ENCODE assay signal across 25 cellular contexts in genomic region chr18:58881469-58881868, GRCh38. TPM values are rescaled to one million over a fixed set of nuclear protein-coding genes. Genes with fewer than 3 reads are reported as not detected.
DNase-seq lines count a peak whose midpoint lies in the region; ATAC-seq, FAIRE-seq and TF ChIP-seq lines count a peak whose summit lies in the region.
"Had no signal": no experiment of that assay in that cellular context is flagged by ENCODE, and none has a peak within 500 bp of the region (broad histone marks: within the 10 kb centered on the region; RNA-seq: fewer than 3 reads in every experiment).

No MANE protein-coding gene starts in this region.

- intact Hi-C loops in IMR-90 (cut with micrococcal nuclease) = no loop called here
- intact Hi-C loops in prostate gland (cut with DNase I) = no loop called here
- intact Hi-C loops in Calu3 (cut with micrococcal nuclease; ENCODE audit: unreplicated experiment) = no loop called here

- H3K4me3 ChIP-seq in IMR-90 (ENCODE audit: insufficient read depth, low read depth, low read length) (no peak overlapping the region), prostate gland (no peak overlapping the region)
- H3K4me3 ChIP-seq: MG63 had no signal

- no peak overlapping the region for H3K27ac Mint-ChIP-seq in Calu3 (ENCODE audit: unreplicated experiment)
- H3K27ac Mint-ChIP-seq: CD4-positive, alpha-beta T cell had no signal

- CTCF ChIA-PET in IMR-90 (lab: Yijun Ruan, JAX) (interaction anchor here (0.7 kb wide), 1 partner anchor 99 kb away, joined by 3 read pairs; no protein-coding TSS in a partner anchor), Calu3 (lab: Charles Lee) (interaction anchor here (0.6 to 0.7 kb wide), 2 partner anchors 12 to 14 kb away, joined by 3 read pairs; no protein-coding TSS in a partner anchor)

- in situ Hi-C loops in IMR-90 (cut with MboI; ENCODE audit: low sequenced_read_pairs) = no loop called here

- H3K4ac ChIP-seq in IMR-90 (ENCODE audit: low read depth, low read length) = peak overlapping the region; percentile 54; the same call in 1 of the 2 replicates

- no peak overlapping the region for H3K4me2 ChIP-seq in IMR-90 (ENCODE audit: low read depth, low read length)

- H3K27me3 ChIP-seq in IMR-90 (ENCODE audit: control insufficient read depth, insufficient read depth, low read length) (no peaks in the 10 kb centered on the region), prostate gland (replicated peaks; ENCODE audit: insufficient read depth) (no peaks in the 10 kb centered on the region)
- H3K27me3 ChIP-seq: BE2C, MG63 had no signal

- dilution Hi-C loops in IMR-90 (cut with HindIII; ENCODE audit: low sequenced_read_pairs, unreplicated experiment) = no loop called here

- H2AK9ac ChIP-seq in IMR-90 (replicated peaks; ENCODE audit: low read depth, low read length, poor library complexity) = no peak overlapping the region

- H2AFZ ChIP-seq in IMR-90 (replicated peaks; ENCODE audit: low read length, poor library complexity) = no peak overlapping the region

- H4K5ac ChIP-seq in IMR-90 (ENCODE audit: low read depth, low read length) = peak overlapping the region; percentile 61; the same call in 1 of the 2 replicates

- peak overlapping the region; percentile 17 to 20; a peak in 2 of 4 replicates for H4K8ac ChIP-seq in IMR-90 (ENCODE audit: low read depth in 2 of 2, low read length in 2 of 2)

- peak overlapping the region; percentile 42; the same call in 1 of the 2 replicates for H3K18ac ChIP-seq in IMR-90 (ENCODE audit: low read depth, low read length)

- peak overlapping the region; percentile 70; the same call in 1 of the 2 replicates for H4K91ac ChIP-seq in IMR-90 (ENCODE audit: insufficient read depth, low read depth, low read length)

- H3K4me1 ChIP-seq in IMR-90 (ENCODE audit: control insufficient read depth, insufficient read depth, low read length) (peaks cover 16% of the 10 kb centered on the region), prostate gland (replicated peaks) (peaks cover 2% of the 10 kb centered on the region)
- H3K4me1 ChIP-seq: BE2C, Caco-2 had no signal

- peaks cover 34 to 74% of the 10 kb centered on the region in 2 experiments for H3K79me1 ChIP-seq in IMR-90 (ENCODE audit: low read depth in 1 of 2, low read length in 2 of 2)

- peak overlapping the region; percentile 76 for H2BK5ac ChIP-seq in IMR-90 (ENCODE audit: low read depth, low read length, poor library complexity, severe bottlenecking)

- peak overlapping the region; percentile 71; the same call in 1 of the 2 replicates for H2BK20ac ChIP-seq in IMR-90 (ENCODE audit: low read depth, low read length)

- BruUV-seq in IMR-90 (replicated peaks; lab: Mats Ljungman, UMichigan) (no TSS peak), Calu3 (replicated peaks; lab: Mats Ljungman, UMichigan) (no TSS peak)

- TF ChIP-seq POLR2A in IMR-90 (IDR thresholded peaks at IDR 0.05; ENCODE audit: low read depth, low read length) (no peak), prostate gland (IDR thresholded peaks at IDR 0.05) (no peak)

- POLR2A ChIA-PET in IMR-90 (lab: Charles Lee; ENCODE audit: unreplicated experiment) = interaction anchor here (0.6 to 0.7 kb wide), 2 partner anchors 17 to 304 kb away, joined by 5 to 7 read pairs; no protein-coding TSS in a partner anchor

- FAIRE-seq in D721Med (lab: Jason Lieb, UNC) = peak; percentile 100
- FAIRE-seq: A204.1, GM12891, GM18507 had no signal

- TF ChIP-seq CTCF in D721Med (IDR thresholded peaks at IDR 0.05; ENCODE audit: insufficient read depth, missing control alignments) = no peak
- TF ChIP-seq CTCF in IMR-90 (conservative IDR thresholded peaks at IDR 0.05; ENCODE audit: low read depth, low read length) = no peak
- no peak for TF ChIP-seq CTCF in prostate gland (IDR thresholded peaks at IDR 0.05)
- TF ChIP-seq CTCF in Calu3 (IDR thresholded peaks at IDR 0.05; ENCODE audit: unreplicated experiment) = no peak

- H3K23ac ChIP-seq in IMR-90 (ENCODE audit: low read depth, low read length) = peak overlapping the region; percentile 70

- peaks cover 29% of the 10 kb centered on the region for H3K9me1 ChIP-seq in IMR-90 (ENCODE audit: insufficient read depth, low read length)

- H3K56ac ChIP-seq in IMR-90 (ENCODE audit: extremely low read depth, insufficient read depth, low read length) = no peak overlapping the region

- H3K4me3 Mint-ChIP-seq in Calu3 (ENCODE audit: low read depth, unreplicated experiment) = no peak overlapping the region
- H3K4me3 Mint-ChIP-seq: CD4-positive, alpha-beta T cell had no signal

- H3K27me3 Mint-ChIP-seq in Calu3 (ENCODE audit: unreplicated experiment) = no peaks in the 10 kb centered on the region
- H3K27me3 Mint-ChIP-seq: IgD-negative memory B cell had no signal

- H3K9me3 Mint-ChIP-seq in Calu3 (ENCODE audit: low read depth, unreplicated experiment) = no peaks in the 10 kb centered on the region
- H3K9me3 Mint-ChIP-seq: CD4-positive, alpha-beta T cell; IgD-negative memory B cell had no signal

- H2AK5ac ChIP-seq in IMR-90 (ENCODE audit: low read depth, low read length) = peak overlapping the region; percentile 35; the same call in 1 of the 2 replicates

- H3K9me3 ChIP-seq in IMR-90 (ENCODE audit: control insufficient read depth, insufficient read depth, low read length) = no peaks in the 10 kb centered on the region
- H3K9me3 ChIP-seq in prostate gland = no peaks in the 10 kb centered on the region
- H3K9me3 ChIP-seq: BE2C, Caco-2, MG63 had no signal

- H2BK15ac ChIP-seq in IMR-90 (ENCODE audit: low read depth, low read length) = no peak overlapping the region

- no peak for TF ChIP-seq RAD21 in IMR-90 (IDR thresholded peaks at IDR 0.05; ENCODE audit: low read length)

- H3K36me3 ChIP-seq in IMR-90 (ENCODE audit: control insufficient read depth, insufficient read depth, low read length) (peaks cover 21% of the 10 kb centered on the region), prostate gland (peaks cover 0 to 8% of the 10 kb centered on the region in 2 donors)

- WGBS in IMR-90 (ENCODE audit: extremely low coverage in 2 of 2, insufficient read length in 1 of 2), 2 experiments = 70% methylated on average over 2 of the region's 2 CpGs; no CpG with 5 or more reads in 1 of the 2 experiments
- 52% methylated on average over 2 of the region's 2 CpGs for WGBS in prostate gland

- H2BK120ac ChIP-seq in IMR-90 (ENCODE audit: low read depth, low read length) = peak overlapping the region; percentile 26

- H3K36me3 Mint-ChIP-seq in Calu3 (ENCODE audit: insufficient read depth, unreplicated experiment) = peaks cover 56% of the 10 kb centered on the region

- H3K27ac ChIP-seq in IMR-90 (ENCODE audit: insufficient read depth, low read length) = no peak overlapping the region
- H3K27ac ChIP-seq in prostate gland = peak overlapping the region; percentile 42 to 100
- H3K27ac ChIP-seq: HL-60 had no signal

- peaks cover 35% of the 10 kb centered on the region for H3K4me1 Mint-ChIP-seq in Calu3 (ENCODE audit: low read depth, unreplicated experiment)

- H3K14ac ChIP-seq in IMR-90 (replicated peaks; ENCODE audit: low read depth, low read length) = peak overlapping the region; percentile 85

- no peak overlapping the region for H3K9ac ChIP-seq in IMR-90 (ENCODE audit: low read depth, low read length)

- no peak for DNase-seq in D721Med (ENCODE audit: insufficient read length, low spot score)
- no peak for DNase-seq in IMR-90
- DNase-seq in left kidney (ENCODE audit: low read depth, low spot score) = peak; percentile 39
- no peak for DNase-seq in prostate gland (ENCODE audit: low spot score)
- DNase-seq in Calu3 = no peak
- DNase-seq in effector CD4-positive, alpha-beta T cell = no peak
- DNase-seq in NCI-H146 (lab: John Stamatoyannopoulos, UW) = no peak
- DNase-seq: BE2C; Caco-2; CD4-positive, alpha-beta T cell; DMS53; EL; GOT3; Karpas-422; MG63; NCI-H1048; NCI-H1436; NCI-H2029 had no signal

- no peak for ATAC-seq in IMR-90 (ENCODE audit: low read depth)
- no peak for ATAC-seq in GM21447 (IDR thresholded peaks at IDR 0.05; ENCODE audit: unreplicated experiment)
- ATAC-seq: Panc1 had no signal

- no peaks in the 10 kb centered on the region for H4K20me1 ChIP-seq in IMR-90 (ENCODE audit: insufficient read depth, low read length)

TF ChIP-seq in IMR-90, 13 proteins besides CTCF, POLR2A, EP300 and RAD21 (continues in another document):
- TF ChIP-seq USF2 (IDR thresholded peaks at IDR 0.05; ENCODE audit: low read depth, low read length) (no peak), RFX5 (IDR thresholded peaks at IDR 0.05; ENCODE audit: low read depth, low read length) (no peak), RCOR1 (IDR thresholded peaks at IDR 0.05; ENCODE audit: insufficient replicate concordance, low read length) (no peak), BHLHE40 (IDR thresholded peaks at IDR 0.05; ENCODE audit: low read depth, low read length) (no peak), MXI1 (IDR thresholded peaks at IDR 0.05; ENCODE audit: borderline replicate concordance, low read depth, low read length) (no peak), MAFK (IDR thresholded peaks at IDR 0.05; ENCODE audit: low read depth, low read length) (no peak), CEBPB (IDR thresholded peaks at IDR 0.05; ENCODE audit: low read depth, low read length) (no peak), MAZ (IDR thresholded peaks at IDR 0.05; ENCODE audit: borderline replicate concordance, low read depth, low read length) (no peak), FOS (IDR thresholded peaks at IDR 0.05; ENCODE audit: low read depth, low read length) (no peak), NFE2L2 (IDR thresholded peaks at IDR 0.05; ENCODE audit: low read depth, low read length) (no peak)
- TF ChIP-seq, protein P1, sequence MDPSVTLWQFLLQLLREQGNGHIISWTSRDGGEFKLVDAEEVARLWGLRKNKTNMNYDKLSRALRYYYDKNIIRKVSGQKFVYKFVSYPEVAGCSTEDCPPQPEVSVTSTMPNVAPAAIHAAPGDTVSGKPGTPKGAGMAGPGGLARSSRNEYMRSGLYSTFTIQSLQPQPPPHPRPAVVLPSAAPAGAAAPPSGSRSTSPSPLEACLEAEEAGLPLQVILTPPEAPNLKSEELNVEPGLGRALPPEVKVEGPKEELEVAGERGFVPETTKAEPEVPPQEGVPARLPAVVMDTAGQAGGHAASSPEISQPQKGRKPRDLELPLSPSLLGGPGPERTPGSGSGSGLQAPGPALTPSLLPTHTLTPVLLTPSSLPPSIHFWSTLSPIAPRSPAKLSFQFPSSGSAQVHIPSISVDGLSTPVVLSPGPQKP (IDR thresholded peaks at IDR 0.05; ENCODE audit: borderline replicate concordance, low read depth, low read length) = no peak

RNA-seq across cellular contexts. Expression of gene ZNF532, which starts 16.8 kb away (rescaled TPM):
- 29.9 and 30.0 TPM in 2 replicates for total RNA-seq in IMR-90 (2012; rRNA removed)
- polyA plus RNA-seq in IMR-90 (2012; rRNA removed) = 36.7 and 45.8 TPM in 2 replicates
- polyA plus RNA-seq in IMR-90 (2012; cell fraction: cytosol; rRNA removed) = 18.1 and 24.4 TPM in 2 replicates
- polyA plus RNA-seq in IMR-90 (2012; cell fraction: nucleus; rRNA removed; ENCODE audit: low replicate concordance) = 43.8 and 99.3 TPM in 2 replicates
- 100 to 1,000 TPM; 231 to 299 TPM for total RNA-seq in prostate gland
- 124 and 150 TPM in 2 replicates for total RNA-seq in Calu3 (2022)
